ENCODE assay signal across 18 cellular contexts in the genomic region with DNA sequence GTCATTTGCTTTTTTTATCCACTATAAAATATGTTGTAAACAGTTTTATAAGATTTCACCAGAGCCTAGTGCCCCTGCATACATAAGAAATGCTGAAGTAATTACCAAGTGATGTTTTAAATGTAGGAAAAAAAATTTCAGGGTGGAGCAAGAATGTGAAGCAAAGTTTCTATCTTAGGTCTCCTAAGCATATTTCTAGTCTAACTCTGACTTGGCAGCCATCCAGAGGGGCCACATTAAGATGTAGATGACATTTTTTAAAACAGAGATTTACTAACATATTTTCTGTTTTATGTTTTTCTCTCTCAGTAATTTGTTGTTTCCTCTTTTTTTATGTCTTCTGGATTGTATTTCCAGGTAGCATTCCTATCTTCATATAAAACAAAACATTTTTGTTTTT.
"Had no signal": no experiment of that assay in that cellular context is flagged by ENCODE, and none has a peak within 500 bp of the region (broad histone marks: within the 10 kb centered on the region; RNA-seq: fewer than 3 reads in every experiment).

No MANE protein-coding gene starts in this region.

- H3K27me3 Mint-ChIP-seq: natural killer cell treated with Interleukin-12 subunit alpha and Interleukin-12 subunit beta and Interleukin-15 and Interleukin-18, amount 100 ng/mL, for 72 hours had no signal

- H3K36me3 Mint-ChIP-seq: activated naive CD4-positive, alpha-beta T cell treated with anti-CD3 and anti-CD28 coated beads, Interleukin-2, amount 50 U/mL, for 72 hours; natural killer cell treated with Interleukin-12 subunit alpha and Interleukin-12 subunit beta and Interleukin-15 and Interleukin-18, amount 100 ng/mL, for 72 hours; stimulated activated effector memory CD8-positive, alpha-beta T cell treated with anti-CD3 and anti-CD28 coated beads, Interleukin-12 subunit alpha, Interleukin-12 subunit beta, amount 100 ng/mL, for 72 hours had no signal

- H3K9ac ChIP-seq: parathyroid adenoma had no signal

- H3K79me2 ChIP-seq: parathyroid adenoma had no signal

- H3K9me3 Mint-ChIP-seq: activated naive CD4-positive, alpha-beta T cell treated with anti-CD3 and anti-CD28 coated beads, Interleukin-2, amount 50 U/mL, for 72 hours; natural killer cell treated with Interleukin-12 subunit alpha and Interleukin-12 subunit beta and Interleukin-15 and Interleukin-18, amount 100 ng/mL, for 72 hours; stimulated activated effector memory CD8-positive, alpha-beta T cell treated with anti-CD3 and anti-CD28 coated beads, Interleukin-12 subunit alpha, Interleukin-12 subunit beta, amount 100 ng/mL, for 72 hours had no signal

- H3K9me3 ChIP-seq: neutrophil, stomach, upper lobe of left lung had no signal

- H3K4me3 ChIP-seq: lung, stomach, upper lobe of left lung had no signal

- H3K4me1 ChIP-seq: parathyroid adenoma, stomach, upper lobe of left lung had no signal

- H3K27ac ChIP-seq: epithelial cell of prostate, neutrophil, parathyroid adenoma, stomach, upper lobe of left lung had no signal

- H3K27me3 ChIP-seq: neutrophil, stomach, upper lobe of left lung had no signal

- H2AFZ ChIP-seq: parathyroid adenoma had no signal

- H3K36me3 ChIP-seq: neutrophil, stomach, upper lobe of left lung had no signal

- DNase-seq: activated gamma-delta T cell treated with Interleukin-2 at 50 U/mL for 16 hours; endodermal cell; kidney; stimulated activated CD4-positive, alpha-beta T cell treated with anti-CD3 and anti-CD28 coated beads, Interleukin-4, amount 100 ng/mL, for 24 hours; stomach; T-helper 1 cell; T-helper 9 cell; upper lobe of left lung had no signal

- H3K27ac Mint-ChIP-seq: activated naive CD4-positive, alpha-beta T cell treated with anti-CD3 and anti-CD28 coated beads, Interleukin-2, amount 50 U/mL, for 72 hours; endodermal cell; natural killer cell treated with Interleukin-12 subunit alpha and Interleukin-12 subunit beta and Interleukin-15 and Interleukin-18, amount 100 ng/mL, for 72 hours; stimulated activated effector memory CD8-positive, alpha-beta T cell treated with anti-CD3 and anti-CD28 coated beads, Interleukin-12 subunit alpha, Interleukin-12 subunit beta, amount 100 ng/mL, for 72 hours had no signal

- ATAC-seq: activated CD4-positive, CD25-positive, alpha-beta regulatory T cell treated with anti-CD3 and anti-CD28 coated beads, Interleukin-2, amount 50 U/mL, for 24 hours; activated naive CD4-positive, alpha-beta T cell treated with anti-CD3 and anti-CD28 coated beads, Interleukin-2, amount 50 U/mL, for 72 hours; left lobe of liver; natural killer cell treated with Interleukin-12 subunit alpha and Interleukin-12 subunit beta and Interleukin-15 and Interleukin-18, amount 100 ng/mL, for 72 hours; sciatic nerve; stimulated activated effector memory CD8-positive, alpha-beta T cell treated with anti-CD3 and anti-CD28 coated beads, Interleukin-12 subunit alpha, Interleukin-12 subunit beta, amount 100 ng/mL, for 72 hours had no signal

- H3K4me3 Mint-ChIP-seq: endodermal cell; natural killer cell treated with Interleukin-12 subunit alpha and Interleukin-12 subunit beta and Interleukin-15 and Interleukin-18, amount 100 ng/mL, for 72 hours; stimulated activated effector memory CD8-positive, alpha-beta T cell treated with anti-CD3 and anti-CD28 coated beads, Interleukin-12 subunit alpha, Interleukin-12 subunit beta, amount 100 ng/mL, for 72 hours had no signal
